ENCODE assay signal across 17 cellular contexts in genomic region chr9:93801120-93801519, GRCh38.
A peak's percentile ranks its signal among the peaks of the same experiment; 100 is the strongest.
DNase-seq lines count a peak whose midpoint lies in the region; TF ChIP-seq lines count a peak whose summit lies in the region.
"Had no signal": no experiment of that assay in that cellular context is flagged by ENCODE, and none has a peak within 500 bp of the region (broad histone marks: within the 10 kb centered on the region; RNA-seq: fewer than 3 reads in every experiment).

No MANE protein-coding gene starts in this region.

- H3K4me3 ChIP-seq in neuronal stem cell (ENCODE audit: low read length in 2 of 2): no peak overlapping the region
- no peak overlapping the region for H3K4me3 ChIP-seq in stomach
- H3K4me3 ChIP-seq: A549; BLaER1 treated with 17β-estradiol and CSF1 and Interleukin-3, amounts not matched to agents 10 nM and 100 nM had no signal

- intact Hi-C loops in activated CD4-positive, alpha-beta T cell treated with anti-CD3 and anti-CD28 coated beads, Interleukin-2, amount 10 ng/mL, durations not matched to agents 24 days and 14 days (cut with micrococcal nuclease): no loop called here
- intact Hi-C loops in stomach (cut with DNase I; ENCODE audit: low total_unique reads): no loop called here

- no peaks in the 10 kb centered on the region for H3K4me1 Mint-ChIP-seq in activated CD4-positive, alpha-beta T cell treated with anti-CD3 and anti-CD28 coated beads, Interleukin-2, amount 10 ng/mL, durations not matched to agents 24 days and 14 days
- H3K4me1 Mint-ChIP-seq: B cell had no signal

- H3K27me3 ChIP-seq in neuronal stem cell (ENCODE audit: control insufficient read depth in 3 of 3, insufficient read depth in 3 of 3, low read depth in 1 of 3, low read length in 3 of 3) (no peaks in the 10 kb centered on the region), stomach (peaks cover 0 to 7% (median 0%) of the 10 kb centered on the region in 3 donors)
- H3K27me3 ChIP-seq: BLaER1 treated with 17β-estradiol and CSF1 and Interleukin-3, amounts not matched to agents 10 nM and 100 nM had no signal

- TF ChIP-seq POLR2A in erythroblast (IDR thresholded peaks at IDR 0.05; ENCODE audit: low read length) (no peak), stomach (IDR thresholded peaks at IDR 0.05) (no peak)

- H3K36me3 Mint-ChIP-seq in activated CD4-positive, alpha-beta T cell treated with anti-CD3 and anti-CD28 coated beads, Interleukin-2, amount 10 ng/mL, durations not matched to agents 24 days and 14 days (ENCODE audit: low read depth): no peaks in the 10 kb centered on the region
- H3K36me3 Mint-ChIP-seq: CD8-positive, alpha-beta T cell had no signal

- no peak overlapping the region for H3K23ac ChIP-seq in neuronal stem cell (ENCODE audit: low read depth, low read length, poor library complexity)

- H3K9me3 Mint-ChIP-seq in activated CD4-positive, alpha-beta T cell treated with anti-CD3 and anti-CD28 coated beads, Interleukin-2, amount 10 ng/mL, durations not matched to agents 24 days and 14 days: no peaks in the 10 kb centered on the region

- no peak overlapping the region for H2BK120ac ChIP-seq in neuronal stem cell (ENCODE audit: low read depth, low read length)

- no peak for TF ChIP-seq EP300 in stomach (IDR thresholded peaks at IDR 0.05)

- no peak overlapping the region for H3K9ac ChIP-seq in neuronal stem cell (ENCODE audit: low read depth, low read length, poor library complexity)
- H3K9ac ChIP-seq: BLaER1 treated with 17β-estradiol and CSF1 and Interleukin-3, amounts not matched to agents 10 nM and 100 nM had no signal

- no peak overlapping the region for H4K8ac ChIP-seq in neuronal stem cell (ENCODE audit: low read depth, low read length)

- DNase-seq in activated CD4-positive, alpha-beta T cell treated with anti-CD3 and anti-CD28 coated beads, Interleukin-2, amount 10 ng/mL, durations not matched to agents 24 days and 14 days: peak; percentile 33
- no peak for DNase-seq in activated CD4-positive, alpha-beta T cell treated with anti-CD3 and anti-CD28 coated beads for 48 hours
- DNase-seq in neuronal stem cell (ENCODE audit: low spot score) (no peak), erythroblast (lab: John Stamatoyannopoulos, UW) (no peak), stomach (no peak)
- DNase-seq: AML-193; Caco-2; Calu3; CD4-positive, alpha-beta T cell; DMS79 treated with DMSO at 0.1 percent for 48 hours; GF-D8 had no signal

- no peak overlapping the region for H2AFZ ChIP-seq in neuronal stem cell (ENCODE audit: low read length)

- H3K36me3 ChIP-seq in neuronal stem cell (replicated peaks in 1 of 2; ENCODE audit: control insufficient read depth in 2 of 2, insufficient read depth in 2 of 2, low read length in 2 of 2) (no peaks in the 10 kb centered on the region), stomach (no peaks in the 10 kb centered on the region)
- H3K36me3 ChIP-seq: BLaER1 treated with 17β-estradiol and CSF1 and Interleukin-3, amounts not matched to agents 10 nM and 100 nM had no signal

- no peak overlapping the region for H3K27ac ChIP-seq in neuronal stem cell (replicated peaks; ENCODE audit: low read length)
- no peak overlapping the region for H3K27ac ChIP-seq in stomach
- H3K27ac ChIP-seq: 22Rv1; A549; BLaER1 treated with 17β-estradiol and CSF1 and Interleukin-3, amounts not matched to agents 10 nM and 100 nM; C4-2B had no signal

- H2AK5ac ChIP-seq in neuronal stem cell (ENCODE audit: low read depth, low read length): no peak overlapping the region

- no peak overlapping the region for H3K27ac Mint-ChIP-seq in activated CD4-positive, alpha-beta T cell treated with anti-CD3 and anti-CD28 coated beads, Interleukin-2, amount 10 ng/mL, durations not matched to agents 24 days and 14 days
- H3K27ac Mint-ChIP-seq: B cell; CD4-positive, alpha-beta T cell; CD8-positive, alpha-beta T cell had no signal

- no CpG with 5 or more reads among the region's 4 CpGs for WGBS in neuronal stem cell (ENCODE audit: extremely low coverage in 2 of 2, insufficient read length in 2 of 2, insufficient replicate concordance in 1 of 2), 2 donors
- WGBS in stomach, 5 donors: 48 to 73% (median 68%) methylated on average over 3 to 4 of the region's 4 CpGs

- no peak overlapping the region for H2BK12ac ChIP-seq in neuronal stem cell (ENCODE audit: low read length)

- no peaks in the 10 kb centered on the region for H3K4me1 ChIP-seq in neuronal stem cell (ENCODE audit: control insufficient read depth in 2 of 2, insufficient read depth in 1 of 2, low read depth in 1 of 2, low read length in 2 of 2)
- no peaks in the 10 kb centered on the region for H3K4me1 ChIP-seq in stomach
- H3K4me1 ChIP-seq: A549, Caco-2 had no signal

- H3K27me3 Mint-ChIP-seq in activated CD4-positive, alpha-beta T cell treated with anti-CD3 and anti-CD28 coated beads, Interleukin-2, amount 10 ng/mL, durations not matched to agents 24 days and 14 days: peaks cover 7% of the 10 kb centered on the region

- no peak overlapping the region for H4K91ac ChIP-seq in neuronal stem cell (ENCODE audit: low read depth, low read length, poor library complexity)

- no peak for TF ChIP-seq CTCF in stomach (IDR thresholded peaks at IDR 0.05)

- no peak overlapping the region for H3K4ac ChIP-seq in neuronal stem cell (ENCODE audit: low read length)

- no peaks in the 10 kb centered on the region for H3K79me1 ChIP-seq in neuronal stem cell (ENCODE audit: low read depth, low read length)

- H2BK15ac ChIP-seq in neuronal stem cell (ENCODE audit: low read length): no peak overlapping the region

- peak overlapping the region; percentile 33 for H3K18ac ChIP-seq in neuronal stem cell (ENCODE audit: low read length)

- no peak overlapping the region for H3K4me2 ChIP-seq in neuronal stem cell (ENCODE audit: insufficient read depth, low read length, poor library complexity, severe bottlenecking)
- H3K4me2 ChIP-seq: A549; BLaER1 treated with 17β-estradiol and CSF1 and Interleukin-3, amounts not matched to agents 10 nM and 100 nM had no signal

- H3K9me3 ChIP-seq in neuronal stem cell (replicated peaks in 1 of 2; ENCODE audit: control insufficient read depth in 2 of 2, insufficient read depth in 1 of 2, low read depth in 1 of 2, low read length in 2 of 2) (no peaks in the 10 kb centered on the region), stomach (peaks cover 0 to 13% (median 2%) of the 10 kb centered on the region in 4 donors)
- H3K9me3 ChIP-seq: Caco-2 had no signal

- no peak overlapping the region for H2BK5ac ChIP-seq in neuronal stem cell (ENCODE audit: low read length)

- H3K14ac ChIP-seq in neuronal stem cell (ENCODE audit: low read length): no peak overlapping the region

- H3K4me3 Mint-ChIP-seq in activated CD4-positive, alpha-beta T cell treated with anti-CD3 and anti-CD28 coated beads, Interleukin-2, amount 10 ng/mL, durations not matched to agents 24 days and 14 days: no peak overlapping the region
- H3K4me3 Mint-ChIP-seq: B cell; CD4-positive, alpha-beta T cell; CD8-positive, alpha-beta T cell had no signal
